In the genomic region with DNA sequence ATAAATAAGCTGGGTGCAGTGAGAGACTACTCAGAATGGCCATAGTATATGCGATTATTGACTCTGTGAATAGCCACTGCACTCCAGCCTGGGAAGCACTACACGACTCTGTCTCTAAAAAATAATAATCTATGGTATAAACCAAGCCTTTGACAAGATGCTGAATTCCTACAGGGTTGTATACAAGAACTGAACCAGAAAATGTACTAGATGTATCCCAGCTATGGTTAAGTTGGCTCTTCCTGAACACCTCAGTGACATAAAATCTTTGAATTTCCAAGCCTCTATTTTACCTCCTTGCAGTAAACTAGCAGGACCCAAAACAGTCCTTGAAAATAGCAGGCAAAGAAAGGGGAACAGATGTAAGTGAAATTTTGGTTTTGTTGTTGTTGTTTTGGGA, we compare ENCODE assay signal across 1 cellular context.
TF ChIP-seq lines count a peak whose summit lies in the region.

No MANE protein-coding gene starts in this region.

TF ChIP-seq in GM23338, 12 proteins besides CTCF, POLR2A, EP300 and RAD21 (continued from another document):
- TF ChIP-seq NANOG (IDR thresholded peaks at IDR 0.05; ENCODE audit: borderline replicate concordance): no peak
- no peak for TF ChIP-seq ZNF114 (CRISPR knock-in tag; IDR thresholded peaks at IDR 0.05)
TF ChIP-seq in GM23338: peak in this region for 0.
